In genomic region chr19:12891553-12892021, GRCh38 we compare ENCODE assay signal across 9 cellular contexts. TPM values are rescaled to one million over a fixed set of nuclear protein-coding genes. Genes with fewer than 3 reads are reported as not detected.
A peak's percentile ranks its signal among the peaks of the same experiment; 100 is the strongest.
DNase-seq lines count a peak whose midpoint lies in the region; TF ChIP-seq lines count a peak whose summit lies in the region.
"Had no signal": no experiment of that assay in that cellular context is flagged by ENCODE, and none has a peak within 500 bp of the region (broad histone marks: within the 10 kb centered on the region; RNA-seq: fewer than 3 reads in every experiment).

No MANE protein-coding gene starts in this region.

- H3K27ac ChIP-seq in layer of hippocampus (ENCODE audit: low read depth, low read length): peak overlapping the region; percentile 84
- no peak overlapping the region for H3K27ac ChIP-seq in testis

- H3K36me3 ChIP-seq in testis (ENCODE audit: low read depth, missing control alignments): no peaks in the 10 kb centered on the region

- H3K4me3 Mint-ChIP-seq in activated naive CD8-positive, alpha-beta T cell treated with anti-CD3 and anti-CD28 coated beads for 36 hours: peak overlapping the region; percentile 97

- peak overlapping the region; percentile 94 for H3K27ac Mint-ChIP-seq in activated naive CD8-positive, alpha-beta T cell treated with anti-CD3 and anti-CD28 coated beads for 36 hours

- WGBS in testis, 2 donors: 0 to 4% methylated on average over 12 to 26 of the region's 26 CpGs

- TF ChIP-seq POLR2A in testis (IDR thresholded peaks at IDR 0.05): no peak

- peak; percentile 32 for DNase-seq in activated CD4-positive, alpha-beta T cell treated with anti-CD3 and anti-CD28 coated beads for 48 hours
- no peak for DNase-seq in activated CD4-positive, alpha-beta T cell treated with anti-CD3 and anti-CD28 coated beads, Interleukin-2, amount 50 U/mL, for 48 hours
- DNase-seq in activated naive CD8-positive, alpha-beta T cell treated with anti-CD3 and anti-CD28 coated beads for 36 hours: peak; percentile 40
- DNase-seq in testis (no peak), RPMI8226 (no peak), NCI-H748 (lab: John Stamatoyannopoulos, UW; ENCODE audit: unreplicated experiment) (no peak), hippocampal formation (lab: John Stamatoyannopoulos, UW) (no peak)

- peak overlapping the region; percentile 78 to 82 for H3K4me3 ChIP-seq in testis

- H3K36me3 Mint-ChIP-seq in activated naive CD8-positive, alpha-beta T cell treated with anti-CD3 and anti-CD28 coated beads for 36 hours: peaks cover 16% of the 10 kb centered on the region

- H3K4me1 ChIP-seq in testis: peaks cover 4% of the 10 kb centered on the region

- H3K4me1 Mint-ChIP-seq in activated naive CD8-positive, alpha-beta T cell treated with anti-CD3 and anti-CD28 coated beads for 36 hours: peaks cover 19% of the 10 kb centered on the region

- H3K27me3 Mint-ChIP-seq in activated naive CD8-positive, alpha-beta T cell treated with anti-CD3 and anti-CD28 coated beads for 36 hours: no peaks in the 10 kb centered on the region

- H3K9me3 ChIP-seq in testis: no peaks in the 10 kb centered on the region

- H3K9me3 Mint-ChIP-seq in activated naive CD8-positive, alpha-beta T cell treated with anti-CD3 and anti-CD28 coated beads for 36 hours: no peaks in the 10 kb centered on the region

- H3K27me3 ChIP-seq in layer of hippocampus (ENCODE audit: control insufficient read depth, insufficient read depth, low read length) (peaks cover 2% of the 10 kb centered on the region), testis (no peaks in the 10 kb centered on the region)

- no peak for TF ChIP-seq CTCF in testis (IDR thresholded peaks at IDR 0.05)

- intact Hi-C loops in testis (cut with DNase I; ENCODE audit: low total_unique reads): no loop called here

RNA-seq across cellular contexts. Expression of gene GCDH, which starts 0.6 kb away (rescaled TPM):
- total RNA-seq in activated naive CD8-positive, alpha-beta T cell treated with anti-CD3 and anti-CD28 coated beads for 36 hours: 10 to 100 TPM; 41.2 to 42.5 TPM
- total RNA-seq in testis: 10 to 100 TPM; 30.5 to 32.1 TPM
- 11.0 TPM for polyA plus RNA-seq in testis (ENCODE audit: insufficient read depth, low read depth, low replicate concordance)

RNA-seq across cellular contexts. Expression of gene KLF1, which starts 4.6 kb away (rescaled TPM):
- total RNA-seq in activated naive CD8-positive, alpha-beta T cell treated with anti-CD3 and anti-CD28 coated beads for 36 hours: under 1 TPM; 0.34 to 0.39 TPM
- under 1 TPM; 0.24 to 0.31 TPM for total RNA-seq in testis
- not detected for polyA plus RNA-seq in testis (ENCODE audit: insufficient read depth, low read depth, low replicate concordance)
- total RNA-seq: Daoy had no signal

RNA-seq across cellular contexts. Expression of gene DNASE2, which starts 10.3 kb away (rescaled TPM):
- 10 to 100 TPM; 21.5 to 22.2 TPM for total RNA-seq in activated naive CD8-positive, alpha-beta T cell treated with anti-CD3 and anti-CD28 coated beads for 36 hours
- total RNA-seq in testis: 10 to 100 TPM in 1 of 2 donors, 1 to 10 TPM in 1; 9.0 to 17.4 TPM
- 17.7 TPM for polyA plus RNA-seq in testis (ENCODE audit: insufficient read depth, low read depth, low replicate concordance)

RNA-seq across cellular contexts. Expression of gene SYCE2, which starts 27.5 kb away (rescaled TPM):
- 1 to 10 TPM; 1.8 to 2.7 TPM for total RNA-seq in activated naive CD8-positive, alpha-beta T cell treated with anti-CD3 and anti-CD28 coated beads for 36 hours
- 10 to 100 TPM; 12.3 to 20.4 TPM for total RNA-seq in testis
- polyA plus RNA-seq in testis (ENCODE audit: insufficient read depth, low read depth, low replicate concordance): 61.1 TPM

RNA-seq across cellular contexts. Expression of gene FARSA, which starts 41.9 kb away (rescaled TPM):
- 100 to 1,000 TPM; 166 to 167 TPM for total RNA-seq in activated naive CD8-positive, alpha-beta T cell treated with anti-CD3 and anti-CD28 coated beads for 36 hours
- total RNA-seq in testis: 10 to 100 TPM; 53.8 to 65.3 TPM
- polyA plus RNA-seq in testis (ENCODE audit: insufficient read depth, low read depth, low replicate concordance): 55.1 TPM

Comparison
In these comparisons a context has a peak if more than half of its experiments do, and no peak if none do; other contexts are left out.
1. DNase-seq: peak in activated CD4-positive, alpha-beta T cell treated with anti-CD3 and anti-CD28 coated beads for 48 hours (single experiment) and activated naive CD8-positive, alpha-beta T cell treated with anti-CD3 and anti-CD28 coated beads for 36 hours (single experiment); none in activated CD4-positive, alpha-beta T cell treated with anti-CD3 and anti-CD28 coated beads, Interleukin-2, amount 50 U/mL, for 48 hours (0 of 2), testis (single experiment), RPMI8226 (single experiment), NCI-H748 (single experiment) and hippocampal formation (0 of 2).